8 cellular contexts compared by ENCODE assay signal in genomic region chr9:111662851-111663823, GRCh38. TPM values are rescaled to one million over a fixed set of nuclear protein-coding genes. Genes with fewer than 3 reads are reported as not detected.
DNase-seq lines count a peak whose midpoint lies in the region; ATAC-seq, FAIRE-seq and TF ChIP-seq lines count a peak whose summit lies in the region.

No MANE protein-coding gene starts in this region.

- H3K9ac ChIP-seq in adipocyte (ENCODE audit: low read length) (peak overlapping the region; percentile 87), kidney (ENCODE audit: low read length in 2 of 2) (no peak overlapping the region)

- ATAC-seq in upper lobe of right lung: peak; percentile 13
- no peak for ATAC-seq in HG02798 (IDR thresholded peaks at IDR 0.05; ENCODE audit: poor library complexity, unreplicated experiment)

- H3K27me3 ChIP-seq in adipocyte (replicated peaks; ENCODE audit: control insufficient read depth, insufficient read depth, low read length): no peaks in the 10 kb centered on the region
- no peaks in the 10 kb centered on the region for H3K27me3 ChIP-seq in upper lobe of right lung

- TF ChIP-seq CTCF in kidney (IDR thresholded peaks at IDR 0.05; ENCODE audit: borderline replicate concordance, extremely low read depth, insufficient read depth): no peak
- no peak for TF ChIP-seq CTCF in upper lobe of right lung (IDR thresholded peaks at IDR 0.05)

- H3K9me3 ChIP-seq in adipocyte (ENCODE audit: control insufficient read depth, low read length) (no peaks in the 10 kb centered on the region), kidney (ENCODE audit: control insufficient read depth in 1 of 2, low read length in 2 of 2) (no peaks in the 10 kb centered on the region), upper lobe of right lung (no peaks in the 10 kb centered on the region)

- no peak for FAIRE-seq in kidney (lab: Jason Lieb, UNC)

- H3K4me1 ChIP-seq in adipocyte (ENCODE audit: control insufficient read depth, insufficient read depth, low read length): peaks cover 38% of the 10 kb centered on the region
- H3K4me1 ChIP-seq in kidney (ENCODE audit: control insufficient read depth in 1 of 2, insufficient read depth in 1 of 2, low read depth in 1 of 2, low read length in 2 of 2): peaks cover 0 to 11% of the 10 kb centered on the region in 2 donors
- peaks cover 11% of the 10 kb centered on the region for H3K4me1 ChIP-seq in upper lobe of right lung

- H3K27ac ChIP-seq in kidney (ENCODE audit: low read depth in 2 of 2, low read length in 2 of 2): peak overlapping the region in 1 of 2 donors; percentile 62
- H3K27ac ChIP-seq in upper lobe of right lung: peak overlapping the region; percentile 75

- H3K36me3 ChIP-seq in adipocyte (ENCODE audit: control insufficient read depth, insufficient read depth, low read length, severe bottlenecking) (peaks cover 12% of the 10 kb centered on the region), kidney (ENCODE audit: control insufficient read depth in 1 of 2, insufficient read depth in 2 of 2, low read length in 2 of 2) (peaks cover 0 to 2% of the 10 kb centered on the region in 2 donors), upper lobe of right lung (peaks cover 16% of the 10 kb centered on the region)

- DNase-seq in stimulated activated CD4-positive, alpha-beta T cell treated with anti-CD3 and anti-CD28 coated beads, Interleukin-12 subunit alpha, Interleukin-12 subunit beta, amount 100 ng/mL, for 4 hours: peak; percentile 1
- DNase-seq in stimulated activated CD4-positive, alpha-beta T cell treated with anti-CD3 and anti-CD28 coated beads, Interleukin-4, amount 100 ng/mL, for 1 hour: no peak
- DNase-seq in adipocyte (ENCODE audit: low read depth) (no peak), kidney (no peak), upper lobe of right lung (no peak), anterior cingulate cortex (lab: John Stamatoyannopoulos, UW) (no peak), AG08396 (ENCODE audit: low spot score) (no peak)

- intact Hi-C loops in kidney (cut with DNase I): no loop called here
- intact Hi-C loops in upper lobe of right lung (cut with DNase I): no loop called here

- H3K4me3 ChIP-seq in adipocyte (ENCODE audit: low read length) (peak overlapping the region; percentile 94), kidney (ENCODE audit: low read length in 2 of 2) (peak overlapping the region; percentile 70 to 79), upper lobe of right lung (peak overlapping the region; percentile 68)

RNA-seq across cellular contexts. Expression of gene GNG10, which starts 1.7 kb away (rescaled TPM):
- total RNA-seq in kidney: 41.2 TPM
- polyA plus RNA-seq in kidney (ENCODE audit: insufficient read depth, low read depth, low replicate concordance): 44.8 TPM
- 33.4 TPM for total RNA-seq in upper lobe of right lung

RNA-seq across cellular contexts. Expression of gene DNAJC25, which starts 32.0 kb away (rescaled TPM):
- total RNA-seq in kidney (8.2 TPM), upper lobe of right lung (6.6 TPM)
- 13.1 TPM for polyA plus RNA-seq in kidney (ENCODE audit: insufficient read depth, low read depth, low replicate concordance)
